In the genomic region with DNA sequence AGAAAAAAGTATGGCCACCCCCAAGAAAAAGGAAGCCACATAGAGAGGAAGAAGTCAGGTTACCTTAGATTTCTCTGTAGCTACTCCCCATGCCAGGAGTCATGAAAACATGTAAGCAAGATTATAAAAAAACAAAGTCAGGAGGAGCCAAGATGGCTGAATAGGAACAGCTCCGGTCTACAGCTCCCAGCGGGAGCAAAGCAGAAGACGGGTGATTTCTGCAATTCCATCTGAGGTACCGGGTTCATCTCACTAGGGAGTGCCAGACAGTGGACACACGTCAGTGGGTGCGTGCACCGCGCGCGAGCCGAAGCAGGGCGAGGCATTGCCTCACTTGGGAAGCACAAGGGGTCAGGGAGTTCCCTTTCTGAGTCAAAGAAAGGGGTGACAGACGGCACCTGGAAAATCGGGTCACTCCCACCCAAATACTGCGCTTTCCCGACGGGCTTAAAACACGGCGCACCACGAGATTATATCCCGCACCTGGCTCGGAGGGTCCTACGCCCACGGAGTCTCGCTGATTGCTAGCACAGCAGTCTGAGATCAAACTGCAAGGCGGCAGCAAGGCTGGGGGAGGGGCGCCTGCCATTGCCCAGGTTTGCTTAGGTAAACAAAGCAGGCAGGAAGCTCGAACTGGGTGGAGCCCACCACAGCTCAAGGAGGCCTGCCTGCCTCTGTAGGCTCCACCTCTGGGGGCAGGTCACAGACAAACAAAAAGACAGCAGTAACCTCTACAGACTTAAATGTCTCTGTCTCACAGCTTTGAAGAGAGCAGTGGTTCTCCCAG, we compare ENCODE assay signal across 8 cellular contexts.
DNase-seq lines count a peak whose midpoint lies in the region; ATAC-seq and TF ChIP-seq lines count a peak whose summit lies in the region.
"Not testable (repeated sequence)": the region's sequence is repeated elsewhere in the genome, so short reads cannot be mapped to it uniquely, and the experiment has no call there.

No MANE protein-coding gene starts in this region.

- H3K23me2 ChIP-seq in H9 (ENCODE audit: insufficient read length, low read depth, low read length, poor library complexity, severe bottlenecking), result not testable (repeated sequence)

- H3K4me3 Mint-ChIP-seq in H9; activated naive CD4-positive, alpha-beta T cell treated with anti-CD3 and anti-CD28 coated beads, Interleukin-2, amount 10 ng/mL, durations not matched to agents 7 days and 5 days: not testable (repeated sequence)
- H3K4me3 Mint-ChIP-seq in T-helper 17 cell, result peak overlapping the region; percentile 2
- H3K4me3 Mint-ChIP-seq in naive thymus-derived CD4-positive, alpha-beta T cell, result peak overlapping the region in 2 of 10 donors; percentile 39 to 60

- H3K4me1 Mint-ChIP-seq in H9; T-helper 17 cell; naive thymus-derived CD4-positive, alpha-beta T cell: not testable (repeated sequence)
- H3K4me1 Mint-ChIP-seq in activated naive CD4-positive, alpha-beta T cell treated with anti-CD3 and anti-CD28 coated beads, Interleukin-2, amount 10 ng/mL, durations not matched to agents 7 days and 5 days, result peaks cover 13% of the 10 kb centered on the region

- not testable (repeated sequence) for H2AK5ac ChIP-seq in H9 (ENCODE audit: insufficient read length, low read length)

- H2BK12ac ChIP-seq in H9 (ENCODE audit: insufficient read length, low read depth, low read length), result not testable (repeated sequence)

- not testable (repeated sequence) for H3K79me2 ChIP-seq in H9 (ENCODE audit: insufficient read depth, low read length)

- H2BK15ac ChIP-seq in H9 (ENCODE audit: low read depth, low read length), result not testable (repeated sequence)

- H3K27me3 Mint-ChIP-seq in H9 (ENCODE audit: low read depth); T-helper 17 cell; activated naive CD4-positive, alpha-beta T cell treated with anti-CD3 and anti-CD28 coated beads, Interleukin-2, amount 10 ng/mL, durations not matched to agents 7 days and 5 days; naive thymus-derived CD4-positive, alpha-beta T cell: not testable (repeated sequence)

- H3K27ac ChIP-seq in H9 (ENCODE audit: insufficient read length, low read depth, low read length); naive thymus-derived CD4-positive, alpha-beta T cell (ENCODE audit: low read depth, low read length): not testable (repeated sequence)

- H3K4me3 ChIP-seq in LNCaP clone FGC (ENCODE audit: low read depth, low read length), result peak overlapping the region; percentile 41
- H3K4me3 ChIP-seq in naive thymus-derived CD4-positive, alpha-beta T cell (ENCODE audit: low read length), result not testable (repeated sequence)

- H3K4me2 ChIP-seq in H9 (ENCODE audit: insufficient read depth, insufficient read length, low read length), result not testable (repeated sequence)

- not testable (repeated sequence) for H4K20me1 ChIP-seq in H9 (ENCODE audit: control insufficient read depth, insufficient read depth, insufficient read length)

- POLR2A ChIA-PET in naive thymus-derived CD4-positive, alpha-beta T cell (lab: Charles Lee), result not testable (repeated sequence)

- not testable (repeated sequence) for H3K36me3 ChIP-seq in naive thymus-derived CD4-positive, alpha-beta T cell (ENCODE audit: control insufficient read depth in 2 of 3, insufficient read depth in 3 of 3, low read length in 3 of 3)

- peak overlapping the region in 1 of 3 experiments; percentile 87; a peak in 4 of 7 replicates for H3K27ac Mint-ChIP-seq in H9
- not testable (repeated sequence) for H3K27ac Mint-ChIP-seq in T-helper 17 cell; activated naive CD4-positive, alpha-beta T cell treated with anti-CD3 and anti-CD28 coated beads, Interleukin-2, amount 10 ng/mL, durations not matched to agents 7 days and 5 days
- H3K27ac Mint-ChIP-seq in naive thymus-derived CD4-positive, alpha-beta T cell, result peak overlapping the region in 1 of 9 donors; percentile 51

- H3T11ph ChIP-seq in H9 (ENCODE audit: low read length), result not testable (repeated sequence)

- peaks cover 10 to 14% (median 11%) of the 10 kb centered on the region in 3 experiments for H3K36me3 Mint-ChIP-seq in H9 (ENCODE audit: insufficient read depth in 1 of 3, low read depth in 3 of 3)
- H3K36me3 Mint-ChIP-seq in T-helper 17 cell (ENCODE audit: low read depth); activated naive CD4-positive, alpha-beta T cell treated with anti-CD3 and anti-CD28 coated beads, Interleukin-2, amount 10 ng/mL, durations not matched to agents 7 days and 5 days; naive thymus-derived CD4-positive, alpha-beta T cell: not testable (repeated sequence)

- H3K9ac ChIP-seq in H9 (ENCODE audit: extremely low read depth, insufficient read length, low read length), result not testable (repeated sequence)

- WGBS in H9 (ENCODE audit: extremely low coverage, insufficient read length, low lambda C conversion rate), result no CpG with 5 or more reads among the region's 28 CpGs

- not testable (repeated sequence) for H3K4me1 ChIP-seq in H9 (ENCODE audit: insufficient read depth, low read length); naive thymus-derived CD4-positive, alpha-beta T cell (ENCODE audit: control insufficient read depth in 2 of 2, insufficient read depth in 2 of 2, low read length in 2 of 2)

- not testable (repeated sequence) for H3K79me1 ChIP-seq in H9 (ENCODE audit: insufficient read depth, low read depth, low read length, poor library complexity, severe bottlenecking)

- H3K56ac ChIP-seq in H9 (ENCODE audit: insufficient read length, low read depth, low read length), result not testable (repeated sequence)

- not testable (repeated sequence) for H2BK120ac ChIP-seq in H9 (ENCODE audit: low read depth, low read length, poor library complexity, severe bottlenecking)

- intact Hi-C loops in naive thymus-derived CD4-positive, alpha-beta T cell (cut with micrococcal nuclease), result not testable (repeated sequence)

- not testable (repeated sequence) for H2AFZ ChIP-seq in H9 (ENCODE audit: low read length)

- not testable (repeated sequence) for H3K23ac ChIP-seq in H9 (ENCODE audit: insufficient read length, low read depth, low read length)

- H3K9me3 Mint-ChIP-seq in H9, result peaks cover 12 to 17% of the 10 kb centered on the region in 2 experiments
- H3K9me3 Mint-ChIP-seq in activated naive CD4-positive, alpha-beta T cell treated with anti-CD3 and anti-CD28 coated beads, Interleukin-2, amount 10 ng/mL, durations not matched to agents 7 days and 5 days; naive thymus-derived CD4-positive, alpha-beta T cell: not testable (repeated sequence)

- H3K14ac ChIP-seq in H9 (ENCODE audit: insufficient read depth, low read length), result not testable (repeated sequence)

- CTCF ChIA-PET in activated naive CD4-positive, alpha-beta T cell treated with anti-CD3 and anti-CD28 coated beads, Interleukin-2, amount 10 ng/mL, durations not matched to agents 7 days and 5 days (lab: Charles Lee); naive thymus-derived CD4-positive, alpha-beta T cell (lab: Charles Lee): not testable (repeated sequence)

- H3K18ac ChIP-seq in H9 (ENCODE audit: insufficient read length, low read depth, low read length), result peak overlapping the region; percentile 38

- TF ChIP-seq CTCF in H9 (conservative IDR thresholded peaks at IDR 0.05); LNCaP clone FGC (IDR thresholded peaks at IDR 0.05; ENCODE audit: control insufficient read depth, extremely low read depth, insufficient read depth): not testable (repeated sequence)

- not testable (repeated sequence) for H3K9me3 ChIP-seq in H9 (ENCODE audit: control insufficient read depth, low read depth, low read length); T-helper 17 cell (ENCODE audit: control insufficient read depth, low read length, poor library complexity, severe bottlenecking); naive thymus-derived CD4-positive, alpha-beta T cell (ENCODE audit: control insufficient read depth in 2 of 3, low read length in 3 of 3)

- not testable (repeated sequence) for H2BK5ac ChIP-seq in H9 (ENCODE audit: insufficient read length, low read length)

- not testable (repeated sequence) for H2BK20ac ChIP-seq in H9 (ENCODE audit: low read depth, low read length, poor library complexity, severe bottlenecking)

- not testable (repeated sequence) for H3K27me3 ChIP-seq in H9 (ENCODE audit: insufficient read depth, low read length); naive thymus-derived CD4-positive, alpha-beta T cell (ENCODE audit: control insufficient read depth in 2 of 2, insufficient read depth in 2 of 2, low read length in 2 of 2)

- not testable (repeated sequence) for H3K4ac ChIP-seq in H9 (ENCODE audit: low read depth, low read length)

- DNase-seq in DMS53 treated with DMSO at 0.1 percent for 48 hours (lab: John Stamatoyannopoulos, UW; ENCODE audit: unreplicated experiment) (peak; percentile 32), NCI-H2029 treated with DMSO at 0.1 percent for 48 hours (lab: John Stamatoyannopoulos, UW) (peak; percentile 6), NCI-H748 treated with DMSO at 0.1 percent for 48 hours (lab: John Stamatoyannopoulos, UW) (peak; percentile 8)
- DNase-seq in H9; LNCaP clone FGC (ENCODE audit: low read depth); T-helper 17 cell: not testable (repeated sequence)
- peak; percentile 40 for DNase-seq in activated naive CD4-positive, alpha-beta T cell treated with anti-CD3 and anti-CD28 coated beads, Interleukin-2, amount 10 ng/mL, durations not matched to agents 7 days and 5 days
- DNase-seq in naive thymus-derived CD4-positive, alpha-beta T cell, result peak in 6 of 9 donors; percentile 4 to 31 (median 10)

- not testable (repeated sequence) for H4K91ac ChIP-seq in H9 (ENCODE audit: insufficient read length, low read depth, low read length)

- not testable (repeated sequence) for ATAC-seq in T-helper 17 cell; naive thymus-derived CD4-positive, alpha-beta T cell

- H4K5ac ChIP-seq in H9 (ENCODE audit: insufficient read length, low read depth, low read length), result not testable (repeated sequence)

- not testable (repeated sequence) for H4K8ac ChIP-seq in H9 (replicated peaks; ENCODE audit: insufficient read length, low read depth, low read length)
